In the genomic region with DNA sequence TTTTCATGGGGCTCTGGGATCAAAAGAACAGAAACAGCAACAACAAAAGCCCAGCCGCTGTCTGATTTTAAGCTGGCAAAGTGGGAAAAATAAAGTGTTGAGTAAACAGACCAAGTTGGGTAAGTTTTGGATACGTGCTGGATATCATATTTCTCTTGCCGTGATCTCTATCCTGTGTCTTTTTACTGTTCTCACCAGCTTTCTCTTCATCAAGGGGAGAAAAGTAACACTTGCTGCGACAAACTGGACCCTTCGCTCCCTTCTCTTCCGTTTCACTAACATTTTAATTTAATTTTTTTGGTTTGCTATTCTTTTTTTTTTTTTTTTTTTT, we compare ENCODE assay signal across 1 cellular context.
A peak's percentile ranks its signal among the peaks of the same experiment; 100 is the strongest.
TF ChIP-seq lines count a peak whose summit lies in the region.

No MANE protein-coding gene starts in this region.

TF ChIP-seq in GM12878, 131 proteins besides CTCF, POLR2A, EP300 and RAD21 (continued from another document):
- TF ChIP-seq, protein P1, sequence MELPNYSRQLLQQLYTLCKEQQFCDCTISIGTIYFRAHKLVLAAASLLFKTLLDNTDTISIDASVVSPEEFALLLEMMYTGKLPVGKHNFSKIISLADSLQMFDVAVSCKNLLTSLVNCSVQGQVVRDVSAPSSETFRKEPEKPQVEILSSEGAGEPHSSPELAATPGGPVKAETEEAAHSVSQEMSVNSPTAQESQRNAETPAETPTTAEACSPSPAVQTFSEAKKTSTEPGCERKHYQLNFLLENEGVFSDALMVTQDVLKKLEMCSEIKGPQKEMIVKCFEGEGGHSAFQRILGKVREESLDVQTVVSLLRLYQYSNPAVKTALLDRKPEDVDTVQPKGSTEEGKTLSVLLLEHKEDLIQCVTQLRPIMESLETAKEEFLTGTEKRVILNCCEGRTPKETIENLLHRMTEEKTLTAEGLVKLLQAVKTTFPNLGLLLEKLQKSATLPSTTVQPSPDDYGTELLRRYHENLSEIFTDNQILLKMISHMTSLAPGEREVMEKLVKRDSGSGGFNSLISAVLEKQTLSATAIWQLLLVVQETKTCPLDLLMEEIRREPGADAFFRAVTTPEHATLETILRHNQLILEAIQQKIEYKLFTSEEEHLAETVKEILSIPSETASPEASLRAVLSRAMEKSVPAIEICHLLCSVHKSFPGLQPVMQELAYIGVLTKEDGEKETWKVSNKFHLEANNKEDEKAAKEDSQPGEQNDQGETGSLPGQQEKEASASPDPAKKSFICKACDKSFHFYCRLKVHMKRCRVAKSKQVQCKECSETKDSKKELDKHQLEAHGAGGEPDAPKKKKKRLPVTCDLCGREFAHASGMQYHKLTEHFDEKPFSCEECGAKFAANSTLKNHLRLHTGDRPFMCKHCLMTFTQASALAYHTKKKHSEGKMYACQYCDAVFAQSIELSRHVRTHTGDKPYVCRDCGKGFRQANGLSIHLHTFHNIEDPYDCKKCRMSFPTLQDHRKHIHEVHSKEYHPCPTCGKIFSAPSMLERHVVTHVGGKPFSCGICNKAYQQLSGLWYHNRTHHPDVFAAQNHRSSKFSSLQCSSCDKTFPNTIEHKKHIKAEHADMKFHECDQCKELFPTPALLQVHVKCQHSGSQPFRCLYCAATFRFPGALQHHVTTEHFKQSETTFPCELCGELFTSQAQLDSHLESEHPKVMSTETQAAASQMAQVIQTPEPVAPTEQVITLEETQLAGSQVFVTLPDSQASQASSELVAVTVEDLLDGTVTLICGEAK (IDR thresholded peaks at IDR 0.05; ENCODE audit: borderline replicate concordance): peak; percentile 27; the same call in 1 of the 2 replicates
- no peak for TF ChIP-seq RB1 (IDR thresholded peaks at IDR 0.05; ENCODE audit: borderline replicate concordance)
- no peak for TF ChIP-seq RFX5 (IDR thresholded peaks at IDR 0.05; ENCODE audit: low read depth, low read length)
- TF ChIP-seq, protein P2, sequence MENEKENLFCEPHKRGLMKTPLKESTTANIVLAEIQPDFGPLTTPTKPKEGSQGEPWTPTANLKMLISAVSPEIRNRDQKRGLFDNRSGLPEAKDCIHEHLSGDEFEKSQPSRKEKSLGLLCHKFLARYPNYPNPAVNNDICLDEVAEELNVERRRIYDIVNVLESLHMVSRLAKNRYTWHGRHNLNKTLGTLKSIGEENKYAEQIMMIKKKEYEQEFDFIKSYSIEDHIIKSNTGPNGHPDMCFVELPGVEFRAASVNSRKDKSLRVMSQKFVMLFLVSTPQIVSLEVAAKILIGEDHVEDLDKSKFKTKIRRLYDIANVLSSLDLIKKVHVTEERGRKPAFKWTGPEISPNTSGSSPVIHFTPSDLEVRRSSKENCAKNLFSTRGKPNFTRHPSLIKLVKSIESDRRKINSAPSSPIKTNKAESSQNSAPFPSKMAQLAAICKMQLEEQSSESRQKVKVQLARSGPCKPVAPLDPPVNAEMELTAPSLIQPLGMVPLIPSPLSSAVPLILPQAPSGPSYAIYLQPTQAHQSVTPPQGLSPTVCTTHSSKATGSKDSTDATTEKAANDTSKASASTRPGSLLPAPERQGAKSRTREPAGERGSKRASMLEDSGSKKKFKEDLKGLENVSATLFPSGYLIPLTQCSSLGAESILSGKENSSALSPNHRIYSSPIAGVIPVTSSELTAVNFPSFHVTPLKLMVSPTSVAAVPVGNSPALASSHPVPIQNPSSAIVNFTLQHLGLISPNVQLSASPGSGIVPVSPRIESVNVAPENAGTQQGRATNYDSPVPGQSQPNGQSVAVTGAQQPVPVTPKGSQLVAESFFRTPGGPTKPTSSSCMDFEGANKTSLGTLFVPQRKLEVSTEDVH (IDR thresholded peaks at IDR 0.05; ENCODE audit: low read depth, partially characterized antibody): no peak
- TF ChIP-seq, protein P3, sequence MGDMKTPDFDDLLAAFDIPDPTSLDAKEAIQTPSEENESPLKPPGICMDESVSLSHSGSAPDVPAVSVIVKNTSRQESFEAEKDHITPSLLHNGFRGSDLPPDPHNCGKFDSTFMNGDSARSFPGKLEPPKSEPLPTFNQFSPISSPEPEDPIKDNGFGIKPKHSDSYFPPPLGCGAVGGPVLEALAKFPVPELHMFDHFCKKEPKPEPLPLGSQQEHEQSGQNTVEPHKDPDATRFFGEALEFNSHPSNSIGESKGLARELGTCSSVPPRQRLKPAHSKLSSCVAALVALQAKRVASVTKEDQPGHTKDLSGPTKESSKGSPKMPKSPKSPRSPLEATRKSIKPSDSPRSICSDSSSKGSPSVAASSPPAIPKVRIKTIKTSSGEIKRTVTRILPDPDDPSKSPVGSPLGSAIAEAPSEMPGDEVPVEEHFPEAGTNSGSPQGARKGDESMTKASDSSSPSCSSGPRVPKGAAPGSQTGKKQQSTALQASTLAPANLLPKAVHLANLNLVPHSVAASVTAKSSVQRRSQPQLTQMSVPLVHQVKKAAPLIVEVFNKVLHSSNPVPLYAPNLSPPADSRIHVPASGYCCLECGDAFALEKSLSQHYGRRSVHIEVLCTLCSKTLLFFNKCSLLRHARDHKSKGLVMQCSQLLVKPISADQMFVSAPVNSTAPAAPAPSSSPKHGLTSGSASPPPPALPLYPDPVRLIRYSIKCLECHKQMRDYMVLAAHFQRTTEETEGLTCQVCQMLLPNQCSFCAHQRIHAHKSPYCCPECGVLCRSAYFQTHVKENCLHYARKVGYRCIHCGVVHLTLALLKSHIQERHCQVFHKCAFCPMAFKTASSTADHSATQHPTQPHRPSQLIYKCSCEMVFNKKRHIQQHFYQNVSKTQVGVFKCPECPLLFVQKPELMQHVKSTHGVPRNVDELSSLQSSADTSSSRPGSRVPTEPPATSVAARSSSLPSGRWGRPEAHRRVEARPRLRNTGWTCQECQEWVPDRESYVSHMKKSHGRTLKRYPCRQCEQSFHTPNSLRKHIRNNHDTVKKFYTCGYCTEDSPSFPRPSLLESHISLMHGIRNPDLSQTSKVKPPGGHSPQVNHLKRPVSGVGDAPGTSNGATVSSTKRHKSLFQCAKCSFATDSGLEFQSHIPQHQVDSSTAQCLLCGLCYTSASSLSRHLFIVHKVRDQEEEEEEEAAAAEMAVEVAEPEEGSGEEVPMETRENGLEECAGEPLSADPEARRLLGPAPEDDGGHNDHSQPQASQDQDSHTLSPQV (IDR thresholded peaks at IDR 0.05): 0 out of 2 replicates have a peak, but pooled peaks have one; percentile 36
TF ChIP-seq in GM12878: peak in this region for 3.
